23 cellular contexts compared by ENCODE assay signal in the genomic region with DNA sequence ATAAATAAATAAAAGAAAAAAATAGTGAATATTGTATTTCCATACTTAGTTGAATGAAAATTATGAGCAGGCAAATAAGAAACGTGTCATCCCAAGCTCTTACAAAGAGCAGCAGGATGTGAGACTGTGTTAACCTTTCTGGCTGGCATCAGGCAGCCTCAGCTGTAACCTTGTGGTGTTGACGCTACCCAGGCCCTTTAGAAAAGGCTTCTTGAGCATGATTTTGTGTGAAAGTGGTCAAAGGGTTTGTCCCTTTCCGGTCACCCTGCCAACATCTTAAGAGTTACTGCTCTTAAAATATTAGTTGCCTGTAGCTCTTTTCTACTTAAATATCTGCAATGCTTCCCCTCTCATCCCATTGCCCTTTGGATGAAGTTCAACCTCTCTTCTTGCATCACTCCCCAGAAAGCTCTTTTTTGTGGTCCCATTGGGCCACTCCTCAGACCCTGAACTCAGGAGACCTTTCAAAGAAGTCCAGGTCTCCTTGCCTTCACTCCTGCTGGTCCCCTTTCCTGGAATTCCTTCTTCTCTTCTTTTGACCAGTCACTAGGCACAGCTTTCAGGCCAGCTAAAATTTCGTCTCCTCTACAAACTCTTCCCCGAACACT. TPM values are rescaled to one million over a fixed set of nuclear protein-coding genes. Genes with fewer than 3 reads are reported as not detected.
DNase-seq lines count a peak whose midpoint lies in the region; ATAC-seq and TF ChIP-seq lines count a peak whose summit lies in the region.
"Had no signal": no experiment of that assay in that cellular context is flagged by ENCODE, and none has a peak within 500 bp of the region (broad histone marks: within the 10 kb centered on the region; RNA-seq: fewer than 3 reads in every experiment).

No MANE protein-coding gene starts in this region.

- H3K27me3 ChIP-seq in adrenal gland (no peaks in the 10 kb centered on the region), rectal smooth muscle tissue (ENCODE audit: control insufficient read depth, insufficient read depth, low read length) (no peaks in the 10 kb centered on the region), tibial artery (no peaks in the 10 kb centered on the region)
- H3K27me3 ChIP-seq in CD4-positive, alpha-beta T cell (ENCODE audit: control insufficient read depth, insufficient read depth, low read length) = no peaks in the 10 kb centered on the region

- POLR2A ChIA-PET in CD4-positive, alpha-beta T cell (lab: Charles Lee) = interaction anchor here (0.6 kb wide), 1 partner anchor 529 kb away, joined by 4 read pairs; no protein-coding TSS in a partner anchor

- H3K4me1 ChIP-seq in adrenal gland (replicated peaks in 1 of 2) (peaks cover 14 to 28% of the 10 kb centered on the region in 2 donors), rectal smooth muscle tissue (ENCODE audit: control insufficient read depth, insufficient read depth, low read length) (no peaks in the 10 kb centered on the region), tibial artery (peaks cover 0 to 34% (median 20%) of the 10 kb centered on the region in 4 donors)

- CTCF ChIA-PET in CD4-positive, alpha-beta T cell (lab: Charles Lee) = no interaction called here

- no peak overlapping the region for H3K9ac ChIP-seq in rectal smooth muscle tissue (ENCODE audit: low read length)

- H3K27me3 Mint-ChIP-seq in activated naive CD8-positive, alpha-beta T cell treated with anti-CD3 and anti-CD28 coated beads, Interleukin-2, amount 50 U/mL, for 24 hours = peaks cover 4% of the 10 kb centered on the region
- H3K27me3 Mint-ChIP-seq in activated naive CD8-positive, alpha-beta T cell treated with anti-CD3 and anti-CD28 coated beads for 36 hours = peaks cover 4% of the 10 kb centered on the region
- H3K27me3 Mint-ChIP-seq in CD4-positive, alpha-beta T cell = peaks cover 4% of the 10 kb centered on the region
- peaks cover 8% of the 10 kb centered on the region for H3K27me3 Mint-ChIP-seq in T-helper 17 cell

- no peak for TF ChIP-seq POLR2A in adrenal gland (IDR thresholded peaks at IDR 0.05)

- peak; percentile 63 for ATAC-seq in activated naive CD8-positive, alpha-beta T cell treated with anti-CD3 and anti-CD28 coated beads, Interleukin-2, amount 50 U/mL, for 24 hours
- ATAC-seq in CD4-positive, alpha-beta T cell (ENCODE audit: poor library complexity) = no peak
- ATAC-seq in T-helper 17 cell = no peak
- ATAC-seq: stimulated activated memory B cell treated with anti-CD40 and anti-IgM and Interleukin-4, amounts not matched to agents 10 μg/mL and 1 μg/mL and 100 μg/mL, for 72 hours had no signal

- no peaks in the 10 kb centered on the region for H3K36me3 Mint-ChIP-seq in activated naive CD8-positive, alpha-beta T cell treated with anti-CD3 and anti-CD28 coated beads, Interleukin-2, amount 50 U/mL, for 24 hours (ENCODE audit: low read depth)
- H3K36me3 Mint-ChIP-seq in activated naive CD8-positive, alpha-beta T cell treated with anti-CD3 and anti-CD28 coated beads for 36 hours = peaks cover 2% of the 10 kb centered on the region
- no peaks in the 10 kb centered on the region for H3K36me3 Mint-ChIP-seq in CD4-positive, alpha-beta T cell (ENCODE audit: low read depth)
- no peaks in the 10 kb centered on the region for H3K36me3 Mint-ChIP-seq in T-helper 17 cell (ENCODE audit: low read depth)
- H3K36me3 Mint-ChIP-seq: stimulated activated memory B cell treated with anti-CD40 and anti-IgM and Interleukin-4, amounts not matched to agents 10 μg/mL and 1 μg/mL and 100 μg/mL, for 72 hours had no signal

- peaks cover 3% of the 10 kb centered on the region for H3K4me1 Mint-ChIP-seq in activated naive CD8-positive, alpha-beta T cell treated with anti-CD3 and anti-CD28 coated beads, Interleukin-2, amount 50 U/mL, for 24 hours
- H3K4me1 Mint-ChIP-seq in activated naive CD8-positive, alpha-beta T cell treated with anti-CD3 and anti-CD28 coated beads for 36 hours = no peaks in the 10 kb centered on the region
- no peaks in the 10 kb centered on the region for H3K4me1 Mint-ChIP-seq in CD4-positive, alpha-beta T cell (ENCODE audit: low read depth)
- H3K4me1 Mint-ChIP-seq in T-helper 17 cell = no peaks in the 10 kb centered on the region
- H3K4me1 Mint-ChIP-seq: stimulated activated memory B cell treated with anti-CD40 and anti-IgM and Interleukin-4, amounts not matched to agents 10 μg/mL and 1 μg/mL and 100 μg/mL, for 72 hours had no signal

- H3K9me3 ChIP-seq in adrenal gland (replicated peaks in 1 of 3) (no peaks in the 10 kb centered on the region), tibial artery (no peaks in the 10 kb centered on the region), T-helper 17 cell (ENCODE audit: control insufficient read depth, low read length, poor library complexity, severe bottlenecking) (no peaks in the 10 kb centered on the region)
- H3K9me3 ChIP-seq in CD4-positive, alpha-beta T cell (ENCODE audit: control insufficient read depth, low read length) = no peaks in the 10 kb centered on the region

- no peak for DNase-seq in activated naive CD8-positive, alpha-beta T cell treated with anti-CD3 and anti-CD28 coated beads, Interleukin-2, amount 50 U/mL, for 24 hours
- DNase-seq in activated naive CD8-positive, alpha-beta T cell treated with anti-CD3 and anti-CD28 coated beads for 36 hours = no peak
- DNase-seq in adrenal gland = peak in 3 of 7 donors; percentile 29 to 59 (median 50)
- DNase-seq in tibial artery = no peak
- no peak for DNase-seq in CD4-positive, alpha-beta T cell
- no peak for DNase-seq in stimulated activated CD4-positive, alpha-beta T cell treated with anti-CD3 and anti-CD28 coated beads, Interleukin-4, amount 100 ng/mL, for 24 hours
- no peak for DNase-seq in T-helper 17 cell
- DNase-seq: activated CD4-positive, alpha-beta memory T cell treated with anti-CD3 and anti-CD28 coated beads, Interleukin-2, amount 10 ng/mL, durations not matched to agents 7 days and 5 days; activated CD4-positive, alpha-beta T cell treated with anti-CD3 and anti-CD28 coated beads for 1 hour; activated naive CD4-positive, alpha-beta T cell treated with anti-CD3 and anti-CD28 coated beads, Interleukin-2, amount 50 U/mL, for 16 hours; activated T-cell treated with anti-CD3 and anti-CD28 coated beads for 4 hours; anterior cingulate cortex; Calu3; effector CD8-positive, alpha-beta T cell; NCI-H1417 treated with DMSO at 0.1 percent for 48 hours; NCI-H2081; NCI-H2227 treated with DMSO at 0.1 percent for 48 hours; NCI-H69; PC-9; stimulated activated CD4-positive, alpha-beta T cell treated with anti-CD3 and anti-CD28 coated beads, Interleukin-15, amount 100 ng/mL, for 24 hours had no signal

- H3K36me3 ChIP-seq in adrenal gland (replicated peaks in 1 of 2) (no peaks in the 10 kb centered on the region), rectal smooth muscle tissue (ENCODE audit: control insufficient read depth, insufficient read depth, low read length) (no peaks in the 10 kb centered on the region), tibial artery (no peaks in the 10 kb centered on the region)

- WGBS in adrenal gland, 4 donors = 54 to 67% (median 59%) methylated on average over 5 of the region's 5 CpGs

- H3K27ac Mint-ChIP-seq in activated naive CD8-positive, alpha-beta T cell treated with anti-CD3 and anti-CD28 coated beads, Interleukin-2, amount 50 U/mL, for 24 hours = no peak overlapping the region
- H3K27ac Mint-ChIP-seq in activated naive CD8-positive, alpha-beta T cell treated with anti-CD3 and anti-CD28 coated beads for 36 hours = no peak overlapping the region
- no peak overlapping the region for H3K27ac Mint-ChIP-seq in CD4-positive, alpha-beta T cell
- H3K27ac Mint-ChIP-seq in T-helper 17 cell = no peak overlapping the region
- H3K27ac Mint-ChIP-seq: activated CD4-positive, alpha-beta memory T cell treated with anti-CD3 and anti-CD28 coated beads, Interleukin-2, amount 10 ng/mL, durations not matched to agents 7 days and 5 days; activated T-helper 2 cell treated with anti-CD3 and anti-CD28 coated beads, Interferon-gamma antibody, Interleukin-2, Interleukin-4, amounts not matched to agents 10 μg/mL and 5 μg/mL and 100 μg/mL, durations not matched to agents 14 hours and 24 hours and 36 hours; stimulated activated memory B cell treated with anti-CD40 and anti-IgM and Interleukin-4, amounts not matched to agents 10 μg/mL and 1 μg/mL and 100 μg/mL, for 72 hours had no signal

- no peak overlapping the region for H3K4me3 ChIP-seq in adrenal gland
- H3K4me3 ChIP-seq in rectal smooth muscle tissue (ENCODE audit: low read length) = no peak overlapping the region
- H3K4me3 ChIP-seq in tibial artery = no peak overlapping the region
- H3K4me3 ChIP-seq: PC-9 had no signal

- H3K27ac ChIP-seq in adrenal gland (peak overlapping the region; percentile 50 to 82 (median 71)), rectal smooth muscle tissue (ENCODE audit: low read depth, low read length) (peak overlapping the region; percentile 3), tibial artery (peak overlapping the region; percentile 59 to 75)
- H3K27ac ChIP-seq in CD4-positive, alpha-beta T cell (ENCODE audit: low read depth, low read length) = no peak overlapping the region
- H3K27ac ChIP-seq: PC-9 had no signal

- H3K4me3 Mint-ChIP-seq in activated naive CD8-positive, alpha-beta T cell treated with anti-CD3 and anti-CD28 coated beads, Interleukin-2, amount 50 U/mL, for 24 hours = no peak overlapping the region
- H3K4me3 Mint-ChIP-seq in activated naive CD8-positive, alpha-beta T cell treated with anti-CD3 and anti-CD28 coated beads for 36 hours = no peak overlapping the region
- H3K4me3 Mint-ChIP-seq in CD4-positive, alpha-beta T cell = no peak overlapping the region
- H3K4me3 Mint-ChIP-seq in T-helper 17 cell = no peak overlapping the region
- H3K4me3 Mint-ChIP-seq: activated CD4-positive, alpha-beta memory T cell treated with anti-CD3 and anti-CD28 coated beads, Interleukin-2, amount 10 ng/mL, durations not matched to agents 7 days and 5 days; stimulated activated memory B cell treated with anti-CD40 and anti-IgM and Interleukin-4, amounts not matched to agents 10 μg/mL and 1 μg/mL and 100 μg/mL, for 72 hours had no signal

- TF ChIP-seq CTCF in adrenal gland (IDR thresholded peaks at IDR 0.05) = no peak
- TF ChIP-seq CTCF in tibial artery (IDR thresholded peaks at IDR 0.05) = no peak
- no peak for TF ChIP-seq CTCF in CD4-positive, alpha-beta T cell (IDR thresholded peaks at IDR 0.05)

- intact Hi-C loops in adrenal gland (cut with DNase I) (no loop called here), tibial artery (cut with DNase I; ENCODE audit: low total_unique reads) (no loop called here)
- intact Hi-C loops in CD4-positive, alpha-beta T cell (cut with DNase I, micrococcal nuclease) = no loop called here

- peaks cover 8% of the 10 kb centered on the region for H3K9me3 Mint-ChIP-seq in activated naive CD8-positive, alpha-beta T cell treated with anti-CD3 and anti-CD28 coated beads, Interleukin-2, amount 50 U/mL, for 24 hours
- peaks cover 6% of the 10 kb centered on the region for H3K9me3 Mint-ChIP-seq in activated naive CD8-positive, alpha-beta T cell treated with anti-CD3 and anti-CD28 coated beads for 36 hours
- no peaks in the 10 kb centered on the region for H3K9me3 Mint-ChIP-seq in CD4-positive, alpha-beta T cell

RNA-seq across cellular contexts. Expression of a gene that starts 35.0 kb away (rescaled TPM):
- total RNA-seq in activated naive CD8-positive, alpha-beta T cell treated with anti-CD3 and anti-CD28 coated beads for 36 hours = 10 to 100 TPM; 13.4 to 13.7 TPM
- 1,000 to 10,000 TPM in 2 of 8 donors, 100 to 1,000 TPM in 6; 299 to 1,281 (median 765) TPM for total RNA-seq in adrenal gland
- polyA plus RNA-seq in adrenal gland = 100 to 1,000 TPM; 130 to 271 (median 232) TPM
- 10 to 100 TPM; 25.9 to 26.6 TPM for total RNA-seq in CD4-positive, alpha-beta T cell
- 10 to 100 TPM; 59.8 to 62.9 TPM for total RNA-seq in T-helper 17 cell

Comparison
In these comparisons a context has a peak if more than half of its experiments do, and no peak if none do; other contexts are left out.
1. RNA of a gene that starts 35.0 kb away (total RNA-seq): 299 to 1,281 TPM in adrenal gland; 59.8 to 62.9 TPM in T-helper 17 cell, 25.9 to 26.6 TPM in CD4-positive, alpha-beta T cell and 13.4 to 13.7 TPM in activated naive CD8-positive, alpha-beta T cell treated with anti-CD3 and anti-CD28 coated beads for 36 hours; every median in the first group is over 4 times any median in the second.